In genomic region chr15:85380217-85380859, GRCh38 we compare ENCODE assay signal across 8 cellular contexts. TPM values are rescaled to one million over a fixed set of nuclear protein-coding genes. Genes with fewer than 3 reads are reported as not detected.
DNase-seq lines count a peak whose midpoint lies in the region; ATAC-seq, FAIRE-seq and TF ChIP-seq lines count a peak whose summit lies in the region.

Gene AKAP13 (plus strand): TSS chr15:85380603. CDS start chr15:85485721, 105,118 bp downstream.

- CTCF ChIA-PET in AG04450 (lab: Charles Lee) = interaction anchor here (0.6 to 1.0 kb wide), 3 partner anchors 11 to 40 kb away, joined by 4 read pairs; no protein-coding TSS in a partner anchor

- no peaks in the 10 kb centered on the region for H3K9me3 ChIP-seq in AG04450 (ENCODE audit: control insufficient read depth, insufficient read depth, low read length)
- no peaks in the 10 kb centered on the region for H3K9me3 ChIP-seq in breast epithelium
- H3K9me3 ChIP-seq in small intestine (ENCODE audit: control insufficient read depth, low read depth) = no peaks in the 10 kb centered on the region

- WGBS in small intestine, 3 donors = 0 to 1% (median 0%) methylated on average over 51 to 57 of the region's 57 CpGs

- H3K27ac ChIP-seq in AG04450 (ENCODE audit: low read depth, low read length) = peak within 1 kb of the TSS; percentile 80
- peak within 1 kb of the TSS; percentile 76 for H3K27ac ChIP-seq in VCaP
- H3K27ac ChIP-seq in breast epithelium = peak within 1 kb of the TSS; percentile 94 to 96
- peak within 1 kb of the TSS; percentile 96 for H3K27ac ChIP-seq in small intestine (ENCODE audit: low read depth in 1 of 2, low read length in 1 of 2)

- peak; percentile 90 for ATAC-seq in GM18907 (IDR thresholded peaks at IDR 0.05; ENCODE audit: unreplicated experiment)
- ATAC-seq in HG03139 (IDR thresholded peaks at IDR 0.05; ENCODE audit: unreplicated experiment) = peak; percentile 85

- TF ChIP-seq CTCF in AG04450 (IDR thresholded peaks at IDR 0.05; ENCODE audit: low read depth, low read length) (no peak), VCaP (conservative IDR thresholded peaks at IDR 0.05) (no peak), breast epithelium (IDR thresholded peaks at IDR 0.05) (no peak)

- peak; percentile 56 for TF ChIP-seq POLR2A in breast epithelium (IDR thresholded peaks at IDR 0.05)

- intact Hi-C loops in breast epithelium (cut with DNase I; ENCODE audit: low total_unique reads) = no loop called here

- H3K27me3 ChIP-seq in AG04450 (ENCODE audit: control insufficient read depth, insufficient read depth, low read length) (no peaks in the 10 kb centered on the region), breast epithelium (no peaks in the 10 kb centered on the region), small intestine (ENCODE audit: control insufficient read depth in 2 of 2, insufficient read depth in 2 of 2, low read length in 2 of 2) (no peaks in the 10 kb centered on the region)

- POLR2A ChIA-PET in AG04450 (lab: Yijun Ruan, JAX) = interaction anchor here (0.6 to 1.4 kb wide), 9 partner anchors 9 to 310 kb away, joined by 3 to 11 read pairs (median 3); no protein-coding TSS in a partner anchor

- no peak for FAIRE-seq in small intestine (lab: Jason Lieb, UNC)

- H3K4me3 ChIP-seq in AG04450 (ENCODE audit: low read depth, low read length) = peak within 1 kb of the TSS; percentile 70
- H3K4me3 ChIP-seq in breast epithelium = peak within 1 kb of the TSS; percentile 84 to 96 (median 93)
- peak within 1 kb of the TSS; percentile 93 to 97 for H3K4me3 ChIP-seq in small intestine (ENCODE audit: low read depth in 1 of 2, low read length in 2 of 2)

- H3K4me1 ChIP-seq in breast epithelium = peaks cover 0 to 7% of the 10 kb centered on the region in 2 donors
- H3K4me1 ChIP-seq in small intestine (ENCODE audit: control insufficient read depth in 2 of 2, insufficient read depth in 1 of 2, low read depth in 1 of 2, low read length in 1 of 2) = peaks cover 0 to 10% of the 10 kb centered on the region in 2 donors

- DNase-seq in AG04450 (ENCODE audit: low read depth, low spot score) (peak; percentile 99), NCI-H2196 treated with DMSO at 0.1 percent for 48 hours (lab: John Stamatoyannopoulos, UW; ENCODE audit: unreplicated experiment) (peak; percentile 81), breast epithelium (ENCODE audit: low spot score in 2 of 2) (peak; percentile 91 to 96), iPS-NIHi11 (ENCODE audit: low spot score) (peak; percentile 95), small intestine (peak; percentile 99)

- H3K36me3 ChIP-seq in breast epithelium = no peaks in the 10 kb centered on the region
- no peaks in the 10 kb centered on the region for H3K36me3 ChIP-seq in small intestine (ENCODE audit: control insufficient read depth in 2 of 2, insufficient read depth in 2 of 2, low read length in 2 of 2)

RNA-seq across cellular contexts. Expression of gene AKAP13, which starts in this region (rescaled TPM):
- polyA plus RNA-seq in AG04450 (2011; rRNA removed) (15.5 and 21.9 TPM in 2 replicates), small intestine (10 to 100 TPM; 39.4 to 71.6 (median 58.9) TPM)
- 94.0 and 97.6 TPM in 2 replicates for polyA minus RNA-seq in AG04450 (2011; rRNA and poly(A)+ RNA removed)
- 100 to 1,000 TPM; 198 to 331 (median 259) TPM for total RNA-seq in breast epithelium

Comparison
In these comparisons a context has a peak if more than half of its experiments do, and no peak if none do; other contexts are left out.
1. Peak in every context shown above with its lines: DNase-seq, ATAC-seq, H3K4me3 ChIP-seq and H3K27ac ChIP-seq.